ENCODE assay signal across 8 cellular contexts in genomic region chr2:45607701-45608100, GRCh38. TPM values are rescaled to one million over a fixed set of nuclear protein-coding genes. Genes with fewer than 3 reads are reported as not detected.
DNase-seq lines count a peak whose midpoint lies in the region; ATAC-seq, FAIRE-seq and TF ChIP-seq lines count a peak whose summit lies in the region.

No MANE protein-coding gene starts in this region.

- peak; percentile 80 for FAIRE-seq in H54 (lab: Jason Lieb, UNC)

- no peaks in the 10 kb centered on the region for H3K27me3 ChIP-seq in BE2C

- no peak for DNase-seq in BE2C
- DNase-seq in H54 (ENCODE audit: insufficient read length, low spot score), result no peak
- peak; percentile 58 for DNase-seq in iPS-NIHi7 (ENCODE audit: extremely low spot score)
- DNase-seq in NCI-H2029 (lab: John Stamatoyannopoulos, UW), result no peak
- DNase-seq in hypothalamus (lab: John Stamatoyannopoulos, UW), result no peak

- H3K4me1 ChIP-seq in BE2C, result peaks cover 5% of the 10 kb centered on the region

- no peak overlapping the region for H3K4me3 ChIP-seq in BE2C (ENCODE audit: low read depth, low read length)

- peaks cover 11% of the 10 kb centered on the region for H3K36me3 ChIP-seq in BE2C

- no peaks in the 10 kb centered on the region for H3K9me3 ChIP-seq in BE2C

- TF ChIP-seq CTCF in BE2C (IDR thresholded peaks at IDR 0.05; ENCODE audit: low read depth, low read length), result peak; percentile 81

- ATAC-seq in SK-N-SH treated with all-trans-retinoic acid at 6 μM for 48 hours, result peak; percentile 15; the same call in 2 of the 3 replicates
- ATAC-seq in HG02981 (IDR thresholded peaks at IDR 0.05; ENCODE audit: unreplicated experiment), result no peak
- ATAC-seq in GM18498 (IDR thresholded peaks at IDR 0.05; ENCODE audit: unreplicated experiment), result no peak

- no peak for TF ChIP-seq POLR2A in H54 (IDR thresholded peaks at IDR 0.05; ENCODE audit: low read depth, low read length)

TF ChIP-seq in SK-N-SH treated with all-trans-retinoic acid at 6 μM for 48 hours, 23 proteins besides CTCF, POLR2A, EP300 and RAD21:
- TF ChIP-seq ZC3H10 (CRISPR knock-in tag; IDR thresholded peaks at IDR 0.05) (no peak), ZFP3 (CRISPR knock-in tag; IDR thresholded peaks at IDR 0.05) (no peak), SNAI2 (CRISPR knock-in tag; IDR thresholded peaks at IDR 0.05) (no peak), BACH2 (CRISPR knock-in tag; IDR thresholded peaks at IDR 0.05; ENCODE audit: borderline replicate concordance) (no peak), CSDC2 (CRISPR knock-in tag; IDR thresholded peaks at IDR 0.05) (no peak), ZFP30 (CRISPR knock-in tag; IDR thresholded peaks at IDR 0.05) (no peak), ZNF70 (CRISPR knock-in tag; IDR thresholded peaks at IDR 0.05) (no peak), GLIS3 (CRISPR knock-in tag; IDR thresholded peaks at IDR 0.05) (no peak), RARB (CRISPR knock-in tag; IDR thresholded peaks at IDR 0.05) (no peak), TSHZ2 (CRISPR knock-in tag; IDR thresholded peaks at IDR 0.05) (no peak), ISL1 (CRISPR knock-in tag; IDR thresholded peaks at IDR 0.05) (no peak), TOX (CRISPR knock-in tag; IDR thresholded peaks at IDR 0.05; ENCODE audit: borderline replicate concordance) (no peak), ZNF565 (CRISPR knock-in tag; conservative IDR thresholded peaks at IDR 0.05; ENCODE audit: low read depth) (no peak), POU6F1 (CRISPR knock-in tag; IDR thresholded peaks at IDR 0.05; ENCODE audit: borderline replicate concordance, low read depth) (no peak), ESRRG (CRISPR knock-in tag; IDR thresholded peaks at IDR 0.05) (no peak), CREB5 (CRISPR knock-in tag; IDR thresholded peaks at IDR 0.05; ENCODE audit: low read depth) (no peak), TCF4 (CRISPR knock-in tag; IDR thresholded peaks at IDR 0.05; ENCODE audit: borderline replicate concordance) (no peak), PATZ1 (CRISPR knock-in tag; IDR thresholded peaks at IDR 0.05; ENCODE audit: borderline replicate concordance) (no peak)

RNA-seq across cellular contexts. Expression of gene SRBD1, which starts 3.4 kb away (rescaled TPM):
- polyA plus RNA-seq in BE2C (2012; ENCODE audit: insufficient read depth, insufficient read length, low read depth), result 4.1 TPM

RNA-seq across cellular contexts. Expression of gene PRKCE, which starts 43.8 kb away (rescaled TPM):
- polyA plus RNA-seq in BE2C (2012; ENCODE audit: insufficient read depth, insufficient read length, low read depth), result 34.0 TPM
